In the genomic region with DNA sequence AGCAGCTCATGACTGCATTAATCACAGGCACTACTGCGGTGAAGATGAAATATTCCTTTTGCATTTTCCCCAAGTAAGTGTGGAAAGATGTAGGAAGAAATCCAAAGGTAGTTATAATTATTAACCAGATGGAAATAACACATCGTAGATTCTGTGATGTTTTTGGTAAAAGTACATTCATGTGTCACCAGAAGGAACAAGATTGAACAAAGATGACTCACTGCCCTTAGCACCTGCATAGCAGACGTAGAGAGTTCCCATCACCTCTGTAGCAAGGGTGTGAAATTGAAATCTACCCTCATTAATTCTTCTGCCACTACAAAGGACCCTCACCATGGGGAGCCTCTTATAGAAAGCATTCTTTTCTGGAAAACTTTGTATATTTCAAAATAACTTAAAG, we compare ENCODE assay signal across 15 cellular contexts. TPM values are rescaled to one million over a fixed set of nuclear protein-coding genes. Genes with fewer than 3 reads are reported as not detected.
DNase-seq lines count a peak whose midpoint lies in the region; ATAC-seq and TF ChIP-seq lines count a peak whose summit lies in the region.
"Had no signal": no experiment of that assay in that cellular context is flagged by ENCODE, and none has a peak within 500 bp of the region (broad histone marks: within the 10 kb centered on the region; RNA-seq: fewer than 3 reads in every experiment).

No MANE protein-coding gene starts in this region.

- no peaks in the 10 kb centered on the region for H3K9me3 ChIP-seq in left lung
- H3K9me3 ChIP-seq in transverse colon, result no peaks in the 10 kb centered on the region
- H3K9me3 ChIP-seq in aorta (ENCODE audit: control insufficient read depth, low read length), result no peaks in the 10 kb centered on the region

- peaks cover 71% of the 10 kb centered on the region for H3K4me1 Mint-ChIP-seq in activated CD8-positive, alpha-beta T cell treated with anti-CD3 and anti-CD28 coated beads for 36 hours (ENCODE audit: low read depth)
- H3K4me1 Mint-ChIP-seq in activated CD8-positive, alpha-beta T cell treated with anti-CD3 and anti-CD28 coated beads, Interleukin-2, amount 10 ng/mL, durations not matched to agents 7 days and 5 days (ENCODE audit: low read depth), result peaks cover 30% of the 10 kb centered on the region

- TF ChIP-seq POLR2A in transverse colon (IDR thresholded peaks at IDR 0.05), result no peak

- in situ Hi-C loops in brain microvascular endothelial cell (cut with HindIII; ENCODE audit: low pct_ligation_motif_present, low sequenced_read_pairs), result no loop called here
- in situ Hi-C loops in transverse colon (cut with MboI; ENCODE audit: low pct_ligation_motif_present in 1 of 4, low pct_unique_long_range_greater_than_20kb in 1 of 4, low sequenced_read_pairs in 3 of 4), result no loop called here

- CTCF ChIA-PET in activated CD8-positive, alpha-beta T cell treated with anti-CD3 and anti-CD28 coated beads for 36 hours (lab: Charles Lee), result no interaction called here
- CTCF ChIA-PET in activated CD8-positive, alpha-beta T cell treated with anti-CD3 and anti-CD28 coated beads, Interleukin-2, amount 10 ng/mL, durations not matched to agents 7 days and 5 days (lab: Charles Lee), result no interaction called here

- TF ChIP-seq EP300 in transverse colon (IDR thresholded peaks at IDR 0.05; ENCODE audit: low read depth), result no peak

- H3K27ac ChIP-seq in brain microvascular endothelial cell (peak overlapping the region; percentile 56), left lung (peak overlapping the region; percentile 49 to 58), transverse colon (peak overlapping the region in 3 of 4 donors; percentile 8 to 34 (median 10)), aorta (ENCODE audit: low read depth in 1 of 2, low read length in 2 of 2) (peak overlapping the region in 1 of 2 donors; percentile 91)
- H3K27ac ChIP-seq: parathyroid adenoma had no signal

- no peaks in the 10 kb centered on the region for H3K9me3 Mint-ChIP-seq in activated CD8-positive, alpha-beta T cell treated with anti-CD3 and anti-CD28 coated beads for 36 hours
- no peaks in the 10 kb centered on the region for H3K9me3 Mint-ChIP-seq in activated CD8-positive, alpha-beta T cell treated with anti-CD3 and anti-CD28 coated beads, Interleukin-2, amount 10 ng/mL, durations not matched to agents 7 days and 5 days (ENCODE audit: insufficient read depth)
- H3K9me3 Mint-ChIP-seq: activated B cell treated with CpG ODN at 0.5 μM for 24 hours had no signal

- DNase-seq in activated CD8-positive, alpha-beta T cell treated with anti-CD3 and anti-CD28 coated beads for 36 hours, result peak; percentile 23
- no peak for DNase-seq in activated CD8-positive, alpha-beta T cell treated with anti-CD3 and anti-CD28 coated beads, Interleukin-2, amount 10 ng/mL, durations not matched to agents 7 days and 5 days
- DNase-seq in brain microvascular endothelial cell (no peak), left lung (no peak), transverse colon (no peak), HuH-7.5 (ENCODE audit: low spot score) (no peak), aorta (no peak)
- DNase-seq: activated B cell treated with CpG ODN at 0.5 μM for 24 hours; amniotic stem cell; EL; NCI-H446; SIG-M5; stimulated activated CD4-positive, alpha-beta T cell treated with anti-CD3 and anti-CD28 coated beads, Interleukin-4, amount 100 ng/mL, for 4 hours had no signal

- no peak overlapping the region for H3K27ac Mint-ChIP-seq in activated CD8-positive, alpha-beta T cell treated with anti-CD3 and anti-CD28 coated beads for 36 hours
- H3K27ac Mint-ChIP-seq in activated CD8-positive, alpha-beta T cell treated with anti-CD3 and anti-CD28 coated beads, Interleukin-2, amount 10 ng/mL, durations not matched to agents 7 days and 5 days, result no peak overlapping the region
- H3K27ac Mint-ChIP-seq: activated B cell treated with CpG ODN at 0.5 μM for 24 hours had no signal

- ATAC-seq in activated CD8-positive, alpha-beta T cell treated with anti-CD3 and anti-CD28 coated beads for 36 hours, result peak; percentile 77
- no peak for ATAC-seq in activated CD8-positive, alpha-beta T cell treated with anti-CD3 and anti-CD28 coated beads, Interleukin-2, amount 10 ng/mL, durations not matched to agents 7 days and 5 days
- ATAC-seq in left lung (peak; percentile 68), HG03442 (IDR thresholded peaks at IDR 0.05; ENCODE audit: unreplicated experiment) (no peak), aorta (ENCODE audit: low FRiP score) (no peak)

- intact Hi-C loops in activated CD8-positive, alpha-beta T cell treated with anti-CD3 and anti-CD28 coated beads for 36 hours (cut with micrococcal nuclease), result no loop called here
- intact Hi-C loops in left lung (cut with DNase I), result no loop called here
- intact Hi-C loops in transverse colon (cut with DNase I; ENCODE audit: low total_unique reads), result no loop called here
- intact Hi-C loops in aorta (cut with DNase I), result loop anchor here in 1 of 2 donors (5.0 kb wide), 1 partner anchor 35 kb away; a partner anchor contains a TSS

- TF ChIP-seq CTCF in activated CD8-positive, alpha-beta T cell treated with anti-CD3 and anti-CD28 coated beads for 36 hours (IDR thresholded peaks at IDR 0.05), result no peak
- TF ChIP-seq CTCF in brain microvascular endothelial cell (IDR thresholded peaks at IDR 0.05; ENCODE audit: low read depth, low read length, missing control alignments) (no peak), left lung (IDR thresholded peaks at IDR 0.05) (no peak), transverse colon (IDR thresholded peaks at IDR 0.05) (no peak)

- POLR2A ChIA-PET in activated CD8-positive, alpha-beta T cell treated with anti-CD3 and anti-CD28 coated beads for 36 hours (lab: Charles Lee), result interaction anchor here (0.7 kb wide), 1 partner anchor 137 kb away, joined by 3 read pairs; no protein-coding TSS in a partner anchor
- POLR2A ChIA-PET in activated CD8-positive, alpha-beta T cell treated with anti-CD3 and anti-CD28 coated beads, Interleukin-2, amount 10 ng/mL, durations not matched to agents 7 days and 5 days (lab: Charles Lee), result no interaction called here

- H3K27me3 Mint-ChIP-seq in activated CD8-positive, alpha-beta T cell treated with anti-CD3 and anti-CD28 coated beads for 36 hours, result no peaks in the 10 kb centered on the region
- H3K27me3 Mint-ChIP-seq in activated CD8-positive, alpha-beta T cell treated with anti-CD3 and anti-CD28 coated beads, Interleukin-2, amount 10 ng/mL, durations not matched to agents 7 days and 5 days (ENCODE audit: low read depth), result no peaks in the 10 kb centered on the region
- H3K27me3 Mint-ChIP-seq: activated B cell treated with CpG ODN at 0.5 μM for 24 hours had no signal

- H3K4me1 ChIP-seq in left lung, result peaks cover 22 to 59% of the 10 kb centered on the region in 2 donors
- H3K4me1 ChIP-seq in transverse colon, result peaks cover 7 to 43% (median 17%) of the 10 kb centered on the region in 4 donors
- peaks cover 11 to 30% of the 10 kb centered on the region in 2 donors for H3K4me1 ChIP-seq in aorta (ENCODE audit: control insufficient read depth in 1 of 2, insufficient read depth in 2 of 2, low read length in 2 of 2)

- 48 to 75% methylated on average over 3 of the region's 3 CpGs for WGBS in transverse colon (ENCODE audit: low coverage in 1 of 2), 2 donors
- WGBS in aorta, 2 donors, result 44 to 48% methylated on average over 3 of the region's 3 CpGs

- H3K4me3 ChIP-seq in brain microvascular endothelial cell (ENCODE audit: low read depth, low read length), result no peak overlapping the region
- H3K4me3 ChIP-seq in left lung, result no peak overlapping the region
- H3K4me3 ChIP-seq in transverse colon, result no peak overlapping the region
- peak overlapping the region in 1 of 2 donors; percentile 8 for H3K4me3 ChIP-seq in aorta (ENCODE audit: low read length in 2 of 2)

- H3K27me3 ChIP-seq in brain microvascular endothelial cell (replicated peaks) (no peaks in the 10 kb centered on the region), left lung (no peaks in the 10 kb centered on the region), transverse colon (no peaks in the 10 kb centered on the region), aorta (ENCODE audit: control insufficient read depth in 1 of 2, insufficient read depth in 2 of 2, low read length in 1 of 2) (no peaks in the 10 kb centered on the region)

- H3K36me3 ChIP-seq in brain microvascular endothelial cell (replicated peaks) (no peaks in the 10 kb centered on the region), left lung (no peaks in the 10 kb centered on the region), transverse colon (no peaks in the 10 kb centered on the region), aorta (ENCODE audit: control insufficient read depth in 1 of 2, insufficient read depth in 2 of 2, low read length in 1 of 2) (no peaks in the 10 kb centered on the region)

- H3K36me3 Mint-ChIP-seq in activated CD8-positive, alpha-beta T cell treated with anti-CD3 and anti-CD28 coated beads for 36 hours (ENCODE audit: low read depth), result no peaks in the 10 kb centered on the region
- H3K36me3 Mint-ChIP-seq in activated CD8-positive, alpha-beta T cell treated with anti-CD3 and anti-CD28 coated beads, Interleukin-2, amount 10 ng/mL, durations not matched to agents 7 days and 5 days (ENCODE audit: low read depth), result peaks cover 3% of the 10 kb centered on the region

- H3K4me3 Mint-ChIP-seq in activated CD8-positive, alpha-beta T cell treated with anti-CD3 and anti-CD28 coated beads for 36 hours, result no peak overlapping the region
- H3K4me3 Mint-ChIP-seq in activated CD8-positive, alpha-beta T cell treated with anti-CD3 and anti-CD28 coated beads, Interleukin-2, amount 10 ng/mL, durations not matched to agents 7 days and 5 days, result no peak overlapping the region
- H3K4me3 Mint-ChIP-seq: activated B cell treated with CpG ODN at 0.5 μM for 24 hours had no signal

RNA-seq across cellular contexts. Expression of a gene that starts 37.0 kb away (rescaled TPM):
- total RNA-seq in activated CD8-positive, alpha-beta T cell treated with anti-CD3 and anti-CD28 coated beads for 36 hours, result 1 to 10 TPM; 8.3 to 9.4 TPM
- 10 to 100 TPM; 10.3 to 10.4 TPM for total RNA-seq in activated CD8-positive, alpha-beta T cell treated with anti-CD3 and anti-CD28 coated beads, Interleukin-2, amount 10 ng/mL, durations not matched to agents 7 days and 5 days
- total RNA-seq in left lung, result 10 to 100 TPM; 31.5 to 43.4 TPM
- total RNA-seq in transverse colon, result 10 to 100 TPM; 25.3 to 47.5 (median 36.5) TPM
- 10 to 100 TPM; 37.1 to 47.9 TPM for total RNA-seq in aorta
- 10 to 100 TPM in 1 of 2 donors, 1 to 10 TPM in 1; 8.1 to 23.9 TPM for polyA plus RNA-seq in aorta

Comparison
In these comparisons a context has a peak if more than half of its experiments do, and no peak if none do; other contexts are left out.
1. ATAC-seq: peak in activated CD8-positive, alpha-beta T cell treated with anti-CD3 and anti-CD28 coated beads for 36 hours (single experiment) and left lung (single experiment); none in activated CD8-positive, alpha-beta T cell treated with anti-CD3 and anti-CD28 coated beads, Interleukin-2, amount 10 ng/mL, durations not matched to agents 7 days and 5 days (single experiment), HG03442 (single experiment) and aorta (single experiment).